Comparison of ENCODE assay signal across 20 cellular contexts in the genomic region with DNA sequence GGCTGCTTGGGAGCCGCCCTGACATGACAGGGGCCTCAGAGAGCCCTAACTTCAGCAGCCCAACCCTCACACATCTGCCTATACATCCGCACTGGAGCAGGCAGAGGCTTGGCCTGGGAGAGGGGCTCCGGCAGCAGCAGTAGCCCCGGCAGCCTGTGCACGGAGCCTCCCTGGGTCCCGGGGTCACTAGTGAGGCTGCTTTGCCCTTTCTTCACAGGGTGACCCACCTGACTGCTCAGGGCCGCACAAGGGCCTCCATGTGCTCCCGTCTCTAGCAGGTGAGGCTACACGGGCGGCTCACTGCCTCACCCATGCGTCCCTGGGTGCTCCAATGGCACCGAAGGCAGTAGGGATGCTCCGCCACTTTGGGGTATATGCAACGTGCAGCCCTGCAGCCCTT. TPM values are rescaled to one million over a fixed set of nuclear protein-coding genes. Genes with fewer than 3 reads are reported as not detected.
DNase-seq lines count a peak whose midpoint lies in the region; ATAC-seq, FAIRE-seq and TF ChIP-seq lines count a peak whose summit lies in the region.
"Had no signal": no experiment of that assay in that cellular context is flagged by ENCODE, and none has a peak within 500 bp of the region (broad histone marks: within the 10 kb centered on the region; RNA-seq: fewer than 3 reads in every experiment).

No MANE protein-coding gene starts in this region.

- H3K4me3 Mint-ChIP-seq in WTC11: no peak overlapping the region
- H3K4me3 Mint-ChIP-seq in activated T-helper 1 cell treated with anti-CD3 and anti-CD28 coated beads, Interleukin-12 subunit alpha, Interleukin-12 subunit beta, Interleukin-2, Interleukin-4 antibody, amounts not matched to agents 30 ng/mL and 10 ng/mL and 1 ng/mL, durations not matched to agents 14 hours and 24 hours and 36 hours: no peak overlapping the region
- H3K4me3 Mint-ChIP-seq: CD8-positive, alpha-beta T cell; HFFc6 had no signal

- peak overlapping the region; percentile 86 for H3K27ac ChIP-seq in C4-2B
- no peak overlapping the region for H3K27ac ChIP-seq in HepG2 (ENCODE audit: extremely low read length, insufficient read depth, low read length)
- no peak overlapping the region for H3K27ac ChIP-seq in spleen
- H3K27ac ChIP-seq: BLaER1, GM23248 had no signal

- H3K4me1 ChIP-seq in HepG2 (ENCODE audit: insufficient read depth, low read length) (no peaks in the 10 kb centered on the region), spleen (no peaks in the 10 kb centered on the region)

- H3K27ac Mint-ChIP-seq in WTC11: no peak overlapping the region
- H3K27ac Mint-ChIP-seq in activated T-helper 1 cell treated with anti-CD3 and anti-CD28 coated beads, Interleukin-12 subunit alpha, Interleukin-12 subunit beta, Interleukin-2, Interleukin-4 antibody, amounts not matched to agents 30 ng/mL and 10 ng/mL and 1 ng/mL, durations not matched to agents 14 hours and 24 hours and 36 hours: no peak overlapping the region
- H3K27ac Mint-ChIP-seq: CD8-positive, alpha-beta T cell; HFFc6 had no signal

- H3K9ac ChIP-seq in HepG2 (ENCODE audit: insufficient read depth, low read depth, low read length): no peak overlapping the region
- H3K9ac ChIP-seq: BLaER1, GM23248 had no signal

- BruUV-seq in HepG2 (replicated peaks; lab: Mats Ljungman, UMichigan): no TSS peak

- TF ChIP-seq EP300 in HepG2 (IDR thresholded peaks at IDR 0.05; ENCODE audit: low read depth in 2 of 2, low read length in 2 of 2) (no peak), HepG2 (CRISPR knock-in tag; IDR thresholded peaks at IDR 0.05; ENCODE audit: borderline replicate concordance) (no peak)

- peaks cover 17% of the 10 kb centered on the region for H3K4me1 Mint-ChIP-seq in WTC11
- no peaks in the 10 kb centered on the region for H3K4me1 Mint-ChIP-seq in activated T-helper 1 cell treated with anti-CD3 and anti-CD28 coated beads, Interleukin-12 subunit alpha, Interleukin-12 subunit beta, Interleukin-2, Interleukin-4 antibody, amounts not matched to agents 30 ng/mL and 10 ng/mL and 1 ng/mL, durations not matched to agents 14 hours and 24 hours and 36 hours (ENCODE audit: low read depth)

- 18% methylated on average over 14 of the region's 14 CpGs for WGBS in HepG2 (ENCODE audit: low lambda C conversion rate)
- WGBS in spleen, 5 donors: 89 to 100% (median 91%) methylated on average over 2 to 14 of the region's 14 CpGs

- H3K27me3 Mint-ChIP-seq in WTC11 (ENCODE audit: low read depth): peaks cover 33% of the 10 kb centered on the region
- H3K27me3 Mint-ChIP-seq in activated T-helper 1 cell treated with anti-CD3 and anti-CD28 coated beads, Interleukin-12 subunit alpha, Interleukin-12 subunit beta, Interleukin-2, Interleukin-4 antibody, amounts not matched to agents 30 ng/mL and 10 ng/mL and 1 ng/mL, durations not matched to agents 14 hours and 24 hours and 36 hours (ENCODE audit: insufficient read depth): no peaks in the 10 kb centered on the region

- FAIRE-seq in HepG2 (lab: Jason Lieb, UNC): no peak
- FAIRE-seq: GM12892, GM18507 had no signal

- CTCF ChIA-PET in WTC11 (lab: Charles Lee) (no interaction called here), HepG2 (lab: Yijun Ruan, JAX; ENCODE audit: low intra/inter-chr PET ratio, low total read pairs) (no interaction called here)

- POLR2A ChIA-PET in WTC11 (lab: Charles Lee): no interaction called here
- POLR2A ChIA-PET in HepG2 (lab: Yijun Ruan, JAX): no interaction called here

- no peaks in the 10 kb centered on the region for H4K20me1 ChIP-seq in HepG2 (ENCODE audit: insufficient read depth, low read length)
- H4K20me1 ChIP-seq: BLaER1 had no signal

- DNase-seq in WTC11 (ENCODE audit: low spot score) (no peak), HepG2 (ENCODE audit: low spot score) (no peak), spleen (peak; percentile 68), NCI-H446 treated with DMSO at 0.1 percent for 48 hours (lab: John Stamatoyannopoulos, UW) (no peak)
- DNase-seq in activated T-helper 1 cell treated with anti-CD3 and anti-CD28 coated beads, Interleukin-12 subunit alpha, Interleukin-12 subunit beta, Interleukin-2, Interleukin-4 antibody, amounts not matched to agents 30 ng/mL and 10 ng/mL and 1 ng/mL, durations not matched to agents 14 hours and 24 hours and 36 hours (ENCODE audit: low spot score): no peak
- DNase-seq: 8988T; Calu3; CD8-positive, alpha-beta T cell; DMS153; DMS79; GDM1; GM23248; H7; HFFc6 had no signal

- H3K36me3 Mint-ChIP-seq in WTC11: peaks cover 18% of the 10 kb centered on the region
- no peaks in the 10 kb centered on the region for H3K36me3 Mint-ChIP-seq in activated T-helper 1 cell treated with anti-CD3 and anti-CD28 coated beads, Interleukin-12 subunit alpha, Interleukin-12 subunit beta, Interleukin-2, Interleukin-4 antibody, amounts not matched to agents 30 ng/mL and 10 ng/mL and 1 ng/mL, durations not matched to agents 14 hours and 24 hours and 36 hours (ENCODE audit: low read depth)
- H3K36me3 Mint-ChIP-seq: CD8-positive, alpha-beta T cell had no signal

- H3K36me3 ChIP-seq in HepG2 (replicated peaks in 1 of 2; ENCODE audit: control insufficient read depth in 1 of 2, insufficient read depth in 2 of 2, low read length in 2 of 2) (no peaks in the 10 kb centered on the region), spleen (no peaks in the 10 kb centered on the region)
- H3K36me3 ChIP-seq: BLaER1 had no signal

- no peaks in the 10 kb centered on the region for H3K9me3 ChIP-seq in HepG2 (ENCODE audit: low read length)
- no peaks in the 10 kb centered on the region for H3K9me3 ChIP-seq in spleen
- H3K9me3 ChIP-seq: BLaER1 had no signal

- H3K27me3 ChIP-seq in HepG2 (ENCODE audit: control insufficient read depth in 1 of 2, insufficient read depth in 2 of 2, low read length in 2 of 2) (peaks cover 35 to 93% of the 10 kb centered on the region in 2 experiments), spleen (replicated peaks in 1 of 7) (peaks cover 0 to 9% (median 0%) of the 10 kb centered on the region in 7 donors)
- H3K27me3 ChIP-seq: BLaER1 had no signal

- TF ChIP-seq POLR2A in HepG2 (IDR thresholded peaks at IDR 0.05; ENCODE audit: insufficient read depth in 1 of 2, low read depth in 2 of 2, low read length in 2 of 2) (no peak), spleen (IDR thresholded peaks at IDR 0.05) (no peak)

- H3K9me3 Mint-ChIP-seq in WTC11: peaks cover 21% of the 10 kb centered on the region
- no peaks in the 10 kb centered on the region for H3K9me3 Mint-ChIP-seq in activated T-helper 1 cell treated with anti-CD3 and anti-CD28 coated beads, Interleukin-12 subunit alpha, Interleukin-12 subunit beta, Interleukin-2, Interleukin-4 antibody, amounts not matched to agents 30 ng/mL and 10 ng/mL and 1 ng/mL, durations not matched to agents 14 hours and 24 hours and 36 hours
- H3K9me3 Mint-ChIP-seq: HFFc6 had no signal

- no peak overlapping the region for H3K4me3 ChIP-seq in HepG2 (replicated peaks in 1 of 3; ENCODE audit: insufficient read depth in 1 of 3, low read depth in 2 of 3, low read length in 3 of 3)
- no peak overlapping the region for H3K4me3 ChIP-seq in spleen
- H3K4me3 ChIP-seq: BLaER1, GM23248 had no signal

- no peak overlapping the region for H3K4me2 ChIP-seq in HepG2 (ENCODE audit: low read depth, low read length)
- H3K4me2 ChIP-seq: BLaER1 had no signal

- intact Hi-C loops in HepG2 (cut with micrococcal nuclease; ENCODE audit: unreplicated experiment) (no loop called here), spleen (cut with DNase I; ENCODE audit: low total_unique reads) (no loop called here)
- intact Hi-C loops in activated T-helper 1 cell treated with anti-CD3 and anti-CD28 coated beads, Interleukin-12 subunit alpha, Interleukin-12 subunit beta, Interleukin-2, Interleukin-4 antibody, amounts not matched to agents 30 ng/mL and 10 ng/mL and 1 ng/mL, durations not matched to agents 14 hours and 24 hours and 36 hours (cut with micrococcal nuclease): no loop called here

- no peak overlapping the region for H2AFZ ChIP-seq in HepG2 (ENCODE audit: low read length)
- H2AFZ ChIP-seq: GM23248 had no signal

- no peak for TF ChIP-seq RAD21 in HepG2 (CRISPR knock-in tag; IDR thresholded peaks at IDR 0.05)

- H3K79me2 ChIP-seq in HepG2 (ENCODE audit: insufficient read depth, low read length): no peaks in the 10 kb centered on the region

- TF ChIP-seq CTCF in C4-2B (conservative IDR thresholded peaks at IDR 0.05) (no peak), WTC11 (IDR thresholded peaks at IDR 0.05) (no peak), HepG2 (CRISPR knock-in tag; IDR thresholded peaks at IDR 0.05) (no peak), spleen (IDR thresholded peaks at IDR 0.05 in 8 of 11, conservative IDR thresholded peaks at IDR 0.05 in 3 of 11) (no peak)

- in situ Hi-C loops in HepG2 (cut with HindIII; ENCODE audit: extremely low pct_ligation_motif_present, low pct_unique_long_range_greater_than_20kb): no loop called here

- no peak for ATAC-seq in WTC11
- no peak; the same call in 2 of the 3 replicates for ATAC-seq in HepG2
- no peak for ATAC-seq in HG03159 (IDR thresholded peaks at IDR 0.05; ENCODE audit: unreplicated experiment)
- ATAC-seq: CD8-positive, alpha-beta T cell; HCT116 had no signal

RNA-seq across cellular contexts. Expression of a gene that starts 36.7 kb away (rescaled TPM):
- total RNA-seq in WTC11 (2021): 89.1 to 116 TPM (median 113 TPM) in 3 replicates
- 28.0 and 40.5 TPM in 2 replicates for total RNA-seq in HepG2 (2016; rRNA removed; fragmentation: Illumina TruSeq; extraction: Trizol)
- total RNA-seq in HepG2 (2016; cell fraction: cytosol; rRNA removed; fragmentation: Illumina TruSeq; extraction: Trizol; ENCODE audit: low read depth): 42.2 and 47.4 TPM in 2 replicates
- 26.0 and 32.7 TPM in 2 replicates for total RNA-seq in HepG2 (2016; cell fraction: insoluble cytoplasmic fraction; rRNA removed; fragmentation: Illumina TruSeq; extraction: Trizol)
- total RNA-seq in HepG2 (2016; cell fraction: membrane; rRNA removed; fragmentation: Illumina TruSeq; extraction: Trizol): 41.8 and 44.6 TPM in 2 replicates
- total RNA-seq in HepG2 (2016; cell fraction: nucleus; rRNA removed; fragmentation: Illumina TruSeq; extraction: Trizol): 52.2 and 59.0 TPM in 2 replicates
- 72.7 and 79.2 TPM in 2 replicates for polyA plus RNA-seq in HepG2 (2011; rRNA removed)
- polyA plus RNA-seq in HepG2 (2011; cell fraction: cytosol; rRNA removed): 37.3 and 55.0 TPM in 2 replicates
- polyA plus RNA-seq in HepG2 (2011; cell fraction: nucleus; rRNA removed): 168 and 204 TPM in 2 replicates
- polyA plus RNA-seq in HepG2 (2012): 88.7 and 102 TPM in 2 replicates
- polyA plus RNA-seq in HepG2 (2016; cell fraction: cytosol; fragmentation: Illumina TruSeq; extraction: Trizol; ENCODE audit: low read depth): 6.6 and 6.7 TPM in 2 replicates
- polyA plus RNA-seq in HepG2 (2016; cell fraction: insoluble cytoplasmic fraction; fragmentation: Illumina TruSeq; extraction: Trizol; ENCODE audit: low read depth): 48.8 and 56.0 TPM in 2 replicates
- polyA plus RNA-seq in HepG2 (2016; cell fraction: membrane; fragmentation: Illumina TruSeq; extraction: Trizol; ENCODE audit: low read depth): 27.8 and 29.3 TPM in 2 replicates
- polyA plus RNA-seq in HepG2 (2016; cell fraction: nucleus; fragmentation: Illumina TruSeq; extraction: Trizol; ENCODE audit: insufficient read depth, low read depth): 245 and 266 TPM in 2 replicates
- 15.4 and 22.9 TPM in 2 replicates for polyA minus RNA-seq in HepG2 (2011; rRNA and poly(A)+ RNA removed; ENCODE audit: low replicate concordance)
- polyA minus RNA-seq in HepG2 (2011; cell fraction: cytosol; rRNA and poly(A)+ RNA removed): 18.4 and 26.0 TPM in 2 replicates
- polyA minus RNA-seq in HepG2 (2011; cell fraction: nucleus; rRNA and poly(A)+ RNA removed): 99.9 and 121 TPM in 2 replicates
- total RNA-seq in spleen: 100 to 1,000 TPM in 1 of 7 donors, 10 to 100 TPM in 6; 62.6 to 105 (median 83.6) TPM
- 10 to 100 TPM; 34.4 to 47.3 (median 43.5) TPM for polyA plus RNA-seq in spleen
- total RNA-seq in activated T-helper 1 cell treated with anti-CD3 and anti-CD28 coated beads, Interleukin-12 subunit alpha, Interleukin-12 subunit beta, Interleukin-2, Interleukin-4 antibody, amounts not matched to agents 30 ng/mL and 10 ng/mL and 1 ng/mL, durations not matched to agents 14 hours and 24 hours and 36 hours: 99.9 and 102 TPM in 2 replicates
